8 cellular contexts compared by ENCODE assay signal in genomic region chr6:41602864-41603608, GRCh38. TPM values are rescaled to one million over a fixed set of nuclear protein-coding genes. Genes with fewer than 3 reads are reported as not detected.
DNase-seq lines count a peak whose midpoint lies in the region; ATAC-seq and TF ChIP-seq lines count a peak whose summit lies in the region.

No MANE protein-coding gene starts in this region.

- no peak overlapping the region for H3K27ac ChIP-seq in lower lobe of right lung

- H3K27me3 ChIP-seq in lower lobe of right lung (ENCODE audit: low read depth), result no peaks in the 10 kb centered on the region

- H3K4me3 ChIP-seq in lower lobe of right lung, result no peak overlapping the region

- peaks cover 12% of the 10 kb centered on the region for H3K36me3 ChIP-seq in lower lobe of right lung

- intact Hi-C loops in lower lobe of right lung (cut with DNase I), result no loop called here

- TF ChIP-seq CTCF in lower lobe of right lung (IDR thresholded peaks at IDR 0.05), result peak; percentile 88

- H3K9me3 ChIP-seq in lower lobe of right lung, result no peaks in the 10 kb centered on the region

- DNase-seq in Daoy (ENCODE audit: low read depth), result peak; percentile 88
- peak; percentile 84 for DNase-seq in HK-2 (ENCODE audit: unreplicated experiment)
- peak; percentile 88 for DNase-seq in NCI-H748 (lab: John Stamatoyannopoulos, UW; ENCODE audit: unreplicated experiment)
- DNase-seq in activated CD4-positive, alpha-beta T cell treated with anti-CD3 and anti-CD28 coated beads, Interleukin-2, amount 50 U/mL, for 24 hours (ENCODE audit: low read depth in 1 of 2, low spot score in 1 of 2), result peak; percentile 40 to 70
- DNase-seq in effector CD4-positive, alpha-beta T cell, result peak; percentile 61
- peak; percentile 81 for DNase-seq in lower lobe of right lung
- peak; percentile 28 to 48 (median 41) for DNase-seq in stimulated activated CD4-positive, alpha-beta T cell treated with anti-CD3 and anti-CD28 coated beads, TNF-alpha, amount 100 ng/mL, for 1 hour (ENCODE audit: low read depth in 3 of 3, low spot score in 1 of 3)

- ATAC-seq in lower lobe of right lung, result peak; percentile 80 to 85
- no peak for ATAC-seq in HG03175 (IDR thresholded peaks at IDR 0.05; ENCODE audit: unreplicated experiment)

- H3K4me1 ChIP-seq in lower lobe of right lung, result peaks cover 10% of the 10 kb centered on the region

RNA-seq across cellular contexts. Expression of gene MDFI, which starts 35.2 kb away (rescaled TPM):
- 45.7 and 53.7 TPM in 2 replicates for total RNA-seq in Daoy (2014; rRNA removed; shearing (Covaris generic))
- 10.6 TPM for total RNA-seq in lower lobe of right lung

RNA-seq across cellular contexts. Expression of gene FOXP4, which starts 56.9 kb away (rescaled TPM):
- total RNA-seq in Daoy (2014; rRNA removed; shearing (Covaris generic)), result 3.0 and 3.7 TPM in 2 replicates
- total RNA-seq in lower lobe of right lung, result 30.0 TPM
